ENCODE assay signal across 16 cellular contexts in the genomic region with DNA sequence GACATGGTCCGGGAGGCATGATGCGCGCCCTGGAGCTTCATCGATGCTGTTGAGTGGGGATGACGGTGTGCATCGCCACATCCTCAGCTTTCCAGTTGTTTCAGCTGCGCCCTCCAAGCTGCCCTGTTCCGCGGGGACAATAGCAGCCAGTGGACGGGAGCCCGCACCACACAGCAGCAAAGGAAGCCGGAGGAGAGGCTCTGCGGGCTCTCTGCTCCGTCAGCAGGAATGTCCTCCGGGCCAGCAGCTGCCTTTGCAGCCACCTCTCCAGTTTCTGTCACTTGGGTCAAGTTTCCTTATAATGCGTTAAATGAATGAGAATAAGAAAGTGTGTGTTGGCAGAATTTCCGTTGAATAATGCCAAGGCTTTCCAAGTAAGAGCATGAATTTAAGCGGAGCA.
DNase-seq lines count a peak whose midpoint lies in the region; ATAC-seq and TF ChIP-seq lines count a peak whose summit lies in the region.
"Had no signal": no experiment of that assay in that cellular context is flagged by ENCODE, and none has a peak within 500 bp of the region (broad histone marks: within the 10 kb centered on the region; RNA-seq: fewer than 3 reads in every experiment).

No MANE protein-coding gene starts in this region.

- no peak overlapping the region for H2BK15ac ChIP-seq in mesenchymal stem cell (ENCODE audit: low read depth, poor library complexity, severe bottlenecking)

- H3K9ac ChIP-seq in mesenchymal stem cell (ENCODE audit: low read length): no peak overlapping the region
- H3K9ac ChIP-seq in neural progenitor cell: no peak overlapping the region

- no peak overlapping the region for H3K4me2 ChIP-seq in mesenchymal stem cell (ENCODE audit: low read length, poor library complexity, severe bottlenecking)
- H3K4me2 ChIP-seq in neural progenitor cell: no peak overlapping the region
- H3K4me2 ChIP-seq: A549 had no signal

- H3K4me3 ChIP-seq in mesenchymal stem cell (ENCODE audit: insufficient read depth in 1 of 2, low read depth in 1 of 2, low read length in 2 of 2) (no peak overlapping the region), neural progenitor cell (no peak overlapping the region), MG63 (no peak overlapping the region)
- H3K4me3 ChIP-seq: A549 had no signal

- WGBS in mesenchymal stem cell: 91% methylated on average over 18 of the region's 18 CpGs

- H2AFZ ChIP-seq in mesenchymal stem cell (ENCODE audit: low read depth, low read length) (no peak overlapping the region), neural progenitor cell (replicated peaks) (no peak overlapping the region)

- no peak overlapping the region for H3K18ac ChIP-seq in mesenchymal stem cell (ENCODE audit: low read depth in 1 of 2, low read length in 2 of 2)

- H3K4me1 ChIP-seq in mesenchymal stem cell (ENCODE audit: control insufficient read depth, insufficient read depth, low read depth, low read length) (no peaks in the 10 kb centered on the region), neural progenitor cell (no peaks in the 10 kb centered on the region)
- H3K4me1 ChIP-seq: A549, BE2C had no signal

- H3K36me3 Mint-ChIP-seq in brain: no peaks in the 10 kb centered on the region
- no peaks in the 10 kb centered on the region for H3K36me3 Mint-ChIP-seq in neural progenitor cell

- H3K27ac ChIP-seq in mesenchymal stem cell (ENCODE audit: low read length, poor library complexity, severe bottlenecking) (no peak overlapping the region), neural progenitor cell (no peak overlapping the region)
- H3K27ac ChIP-seq: A549 had no signal

- peak overlapping the region in 3 of 5 experiments; percentile 22 to 68 (median 29) for H3K4me3 Mint-ChIP-seq in brain
- H3K4me3 Mint-ChIP-seq in neural progenitor cell: no peak overlapping the region

- H3K79me2 ChIP-seq in neural progenitor cell (ENCODE audit: low read depth): no peaks in the 10 kb centered on the region

- no peak overlapping the region for H3K14ac ChIP-seq in mesenchymal stem cell (ENCODE audit: low read length in 2 of 2)

- DNase-seq in RPMI8226: peak; percentile 20
- DNase-seq in mesenchymal stem cell: no peak
- DNase-seq in neural progenitor cell (ENCODE audit: low spot score): peak; percentile 24
- DNase-seq in MG63: no peak
- no peak for DNase-seq in activated CD4-positive, alpha-beta T cell treated with anti-CD3 and anti-CD28 coated beads, Interleukin-2, amount 50 U/mL, for 48 hours
- DNase-seq: BE2C, DMS79, Kasumi-1, NCI-H1436, NCI-H1930, NCI-H2227 treated with DMSO at 0.1 percent for 48 hours, NCI-H510A had no signal

- H3K27ac Mint-ChIP-seq in brain: peak overlapping the region in 3 of 5 experiments; percentile 35 to 74 (median 50)
- no peak overlapping the region for H3K27ac Mint-ChIP-seq in neural progenitor cell

- no peaks in the 10 kb centered on the region for H3F3A ChIP-seq in neural progenitor cell (ENCODE audit: low read depth)

- ATAC-seq in HG03460 (IDR thresholded peaks at IDR 0.05; ENCODE audit: unreplicated experiment): no peak
- ATAC-seq in GM18870 (IDR thresholded peaks at IDR 0.05; ENCODE audit: unreplicated experiment): no peak
- ATAC-seq: A549 had no signal

- H4K8ac ChIP-seq in mesenchymal stem cell (ENCODE audit: low read length): no peak overlapping the region

- no peak for TF ChIP-seq CTCF in brain (conservative IDR thresholded peaks at IDR 0.05)
- no peak for TF ChIP-seq CTCF in neural progenitor cell (IDR thresholded peaks at IDR 0.05)

- H2BK120ac ChIP-seq in mesenchymal stem cell (ENCODE audit: low read depth, low read length): peak overlapping the region; percentile 27

- H4K91ac ChIP-seq in mesenchymal stem cell (ENCODE audit: low read length): no peak overlapping the region

- peaks cover 3% of the 10 kb centered on the region for H3K27me3 Mint-ChIP-seq in brain
- H3K27me3 Mint-ChIP-seq in neural progenitor cell (ENCODE audit: insufficient read depth, low read depth): no peaks in the 10 kb centered on the region

- H3K4ac ChIP-seq in mesenchymal stem cell (ENCODE audit: low read depth in 1 of 2, low read length in 2 of 2): peak overlapping the region in 1 of 2 experiments; percentile 24

- H4K20me1 ChIP-seq in neural progenitor cell (ENCODE audit: low read depth): no peaks in the 10 kb centered on the region

- no peak overlapping the region for H2AK5ac ChIP-seq in mesenchymal stem cell (ENCODE audit: low read length, severe bottlenecking)

- H3K23ac ChIP-seq in mesenchymal stem cell (ENCODE audit: low read length in 2 of 2): no peak overlapping the region

- H3K9me3 Mint-ChIP-seq in brain (no peaks in the 10 kb centered on the region), neural progenitor cell (no peaks in the 10 kb centered on the region)

- no peak overlapping the region for H2BK5ac ChIP-seq in mesenchymal stem cell (ENCODE audit: low read depth, low read length, poor library complexity, severe bottlenecking)

- H2BK12ac ChIP-seq in mesenchymal stem cell (ENCODE audit: low read length in 2 of 2): no peak overlapping the region

- no peaks in the 10 kb centered on the region for H3K79me1 ChIP-seq in mesenchymal stem cell (replicated peaks; ENCODE audit: low read length, poor library complexity, severe bottlenecking)

- H3K27me3 ChIP-seq in mesenchymal stem cell (ENCODE audit: control insufficient read depth in 1 of 2, insufficient read depth in 1 of 2, low read length in 2 of 2) (peaks cover 11 to 18% of the 10 kb centered on the region in 2 experiments), neural progenitor cell (no peaks in the 10 kb centered on the region), MG63 (peaks cover 26% of the 10 kb centered on the region)
- H3K27me3 ChIP-seq: BE2C had no signal

- H3K4me1 Mint-ChIP-seq in brain (peaks cover 38% of the 10 kb centered on the region), neural progenitor cell (peaks cover 8% of the 10 kb centered on the region)

- no peaks in the 10 kb centered on the region for H3K36me3 ChIP-seq in mesenchymal stem cell (ENCODE audit: control insufficient read depth in 1 of 2, insufficient read depth in 2 of 2, low read depth in 1 of 2, low read length in 2 of 2)
- H3K36me3 ChIP-seq in neural progenitor cell: no peaks in the 10 kb centered on the region
- no peaks in the 10 kb centered on the region for H3K36me3 ChIP-seq in MG63

- H3K9me3 ChIP-seq in mesenchymal stem cell (ENCODE audit: control insufficient read depth, low read length) (no peaks in the 10 kb centered on the region), neural progenitor cell (ENCODE audit: low read depth) (no peaks in the 10 kb centered on the region), MG63 (no peaks in the 10 kb centered on the region)
- H3K9me3 ChIP-seq: A549, BE2C had no signal

Comparison
In these comparisons a context has a peak if more than half of its experiments do, and no peak if none do; other contexts are left out.
1. DNase-seq: peak in RPMI8226 (single experiment) and neural progenitor cell (single experiment); none in mesenchymal stem cell (single experiment), MG63 (single experiment) and activated CD4-positive, alpha-beta T cell treated with anti-CD3 and anti-CD28 coated beads, Interleukin-2, amount 50 U/mL, for 48 hours (0 of 2).